ENCODE assay signal across 6 cellular contexts in genomic region chr3:129515820-129516432, GRCh38. TPM values are rescaled to one million over a fixed set of nuclear protein-coding genes. Genes with fewer than 3 reads are reported as not detected.
"Had no signal": no experiment of that assay in that cellular context is flagged by ENCODE, and none has a peak within 500 bp of the region (broad histone marks: within the 10 kb centered on the region; RNA-seq: fewer than 3 reads in every experiment).

No MANE protein-coding gene starts in this region.

RNA-seq across cellular contexts. Expression of gene RHO, which starts 12.5 kb away (rescaled TPM):
- total RNA-seq: HT1080, K562, Right ventricle myocardium superior, SJSA1 had no signal
- polyA plus RNA-seq: IgD-negative memory B cell, K562 had no signal

RNA-seq across cellular contexts. Expression of gene H1-8, which starts 27.0 kb away (rescaled TPM):
- total RNA-seq: HT1080, K562, M059J, Right ventricle myocardium superior, SJSA1 had no signal
- polyA plus RNA-seq: IgD-negative memory B cell, K562 had no signal
